7 cellular contexts compared by ENCODE assay signal in the genomic region with DNA sequence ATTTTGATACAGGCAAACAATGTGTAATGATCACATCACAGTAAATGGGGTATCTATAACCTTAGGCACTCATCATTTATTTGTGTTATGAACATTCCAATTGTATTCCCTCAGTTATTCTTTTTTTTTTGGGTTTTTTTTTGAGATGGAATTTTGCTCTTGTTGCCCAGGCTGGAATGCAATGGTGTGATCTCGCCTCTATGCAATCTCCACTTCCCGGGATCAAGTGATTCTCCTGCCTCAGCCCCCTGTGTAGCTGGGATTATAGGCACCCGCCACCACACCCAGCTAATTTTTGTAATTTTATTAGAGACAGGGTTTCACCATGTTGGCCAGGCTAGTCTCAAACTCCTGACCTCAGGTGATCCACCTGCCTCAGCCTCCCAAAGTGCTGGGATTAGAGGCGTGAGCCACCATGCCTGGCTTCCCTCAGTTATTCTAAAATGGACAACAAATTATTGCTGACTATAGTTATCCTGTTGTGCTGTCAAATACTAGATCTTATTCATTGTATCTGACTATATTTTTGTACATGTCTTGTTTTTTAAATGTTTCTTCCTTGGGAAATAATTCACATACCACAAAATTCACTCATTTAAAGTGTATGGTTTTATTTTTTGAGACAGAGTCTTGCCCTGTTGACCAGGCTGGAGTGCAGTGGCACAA. TPM values are rescaled to one million over a fixed set of nuclear protein-coding genes. Genes with fewer than 3 reads are reported as not detected.
DNase-seq lines count a peak whose midpoint lies in the region; ATAC-seq, FAIRE-seq and TF ChIP-seq lines count a peak whose summit lies in the region.
"Not testable (repeated sequence)": the region's sequence is repeated elsewhere in the genome, so short reads cannot be mapped to it uniquely, and the experiment has no call there.

No MANE protein-coding gene starts in this region.

- not testable (repeated sequence) for H2BK20ac ChIP-seq in IMR-90 (ENCODE audit: low read depth, low read length)

- not testable (repeated sequence) for TF ChIP-seq CTCF in IMR-90 (conservative IDR thresholded peaks at IDR 0.05; ENCODE audit: low read depth, low read length); K562 (IDR thresholded peaks at IDR 0.05 in 2 of 3, conservative IDR thresholded peaks at IDR 0.05 in 1 of 3; ENCODE audit: insufficient read depth in 2 of 3, low read depth in 1 of 3, low read length in 3 of 3)

- H3K4me1 ChIP-seq in IMR-90 (ENCODE audit: control insufficient read depth, insufficient read depth, low read length); K562 (replicated peaks in 1 of 2; ENCODE audit: control insufficient read depth in 2 of 2, insufficient read depth in 2 of 2, low read length in 2 of 2); mesendoderm (ENCODE audit: control insufficient read depth, low read depth, low read length): not testable (repeated sequence)

- POLR2A ChIA-PET in IMR-90 (lab: Charles Lee; ENCODE audit: unreplicated experiment), result not testable (repeated sequence)
- POLR2A ChIA-PET in K562 (lab: Yijun Ruan, JAX), result interaction anchor here (0.6 to 3.1 kb wide), 3 partner anchors 9 to 139 kb away, joined by 3 to 21 read pairs (median 4); no protein-coding TSS in a partner anchor

- in situ Hi-C loops in ACHN (cut with HindIII; ENCODE audit: low pct_ligation_motif_present, low pct_unique_long_range_greater_than_20kb, low sequenced_read_pairs); IMR-90 (cut with MboI; ENCODE audit: low sequenced_read_pairs); K562 (cut with MboI): not testable (repeated sequence)

- not testable (repeated sequence) for FAIRE-seq in K562 (lab: Jason Lieb, UNC)

- CTCF ChIA-PET in IMR-90 (lab: Yijun Ruan, JAX); K562 (lab: Yijun Ruan, JAX; ENCODE audit: low intra/inter-chr PET ratio): not testable (repeated sequence)

- not testable (repeated sequence) for TF ChIP-seq RAD21 in IMR-90 (IDR thresholded peaks at IDR 0.05; ENCODE audit: low read length); K562 (CRISPR knock-in tag; conservative IDR thresholded peaks at IDR 0.05 in 1 of 2, IDR thresholded peaks at IDR 0.05 in 1 of 2)

- H3K56ac ChIP-seq in IMR-90 (ENCODE audit: extremely low read depth, insufficient read depth, low read length); mesendoderm (ENCODE audit: low read length): not testable (repeated sequence)

- not testable (repeated sequence) for H2AFZ ChIP-seq in IMR-90 (replicated peaks; ENCODE audit: low read length, poor library complexity); K562 (ENCODE audit: low read depth, low read length)

- not testable (repeated sequence) for H3K18ac ChIP-seq in IMR-90 (ENCODE audit: low read depth, low read length); mesendoderm (ENCODE audit: low read length)

- H3K36me3 ChIP-seq in IMR-90 (ENCODE audit: control insufficient read depth, insufficient read depth, low read length); K562 (ENCODE audit: control insufficient read depth, insufficient read depth, low read length); mesendoderm (ENCODE audit: control insufficient read depth, insufficient read depth, low read length): not testable (repeated sequence)

- H3K4me3 ChIP-seq in IMR-90 (ENCODE audit: insufficient read depth, low read depth, low read length); K562; mesendoderm (ENCODE audit: low read length): not testable (repeated sequence)

- not testable (repeated sequence) for H4K91ac ChIP-seq in IMR-90 (ENCODE audit: insufficient read depth, low read depth, low read length)

- ATAC-seq in IMR-90 (ENCODE audit: low read depth) (peak; percentile 94), SK-N-SH treated with all-trans-retinoic acid at 6 μM for 48 hours (peak; percentile 61; the same call in 2 of the 3 replicates)
- ATAC-seq in K562, result not testable (repeated sequence)

- not testable (repeated sequence) for BruUV-seq in IMR-90 (replicated peaks; lab: Mats Ljungman, UMichigan); K562 (replicated peaks; lab: Mats Ljungman, UMichigan)

- H2BK5ac ChIP-seq in IMR-90 (ENCODE audit: low read depth, low read length, poor library complexity, severe bottlenecking); mesendoderm (ENCODE audit: low read length): not testable (repeated sequence)

- not testable (repeated sequence) for H3K79me2 ChIP-seq in K562 (ENCODE audit: control insufficient read depth, insufficient read depth, low read length); mesendoderm (ENCODE audit: control insufficient read depth, insufficient read depth, low read length)

- H3K14ac ChIP-seq in IMR-90 (replicated peaks; ENCODE audit: low read depth, low read length), result not testable (repeated sequence)

- not testable (repeated sequence) for H2AK9ac ChIP-seq in IMR-90 (replicated peaks; ENCODE audit: low read depth, low read length, poor library complexity)

- H2BK120ac ChIP-seq in IMR-90 (ENCODE audit: low read depth, low read length), result 0 out of 2 replicates have a peak overlapping the region, but pooled peaks have one; percentile 32
- H2BK120ac ChIP-seq in mesendoderm (ENCODE audit: low read depth, low read length), result not testable (repeated sequence)

- H3K9ac ChIP-seq in IMR-90 (ENCODE audit: low read depth, low read length); K562 (ENCODE audit: insufficient read depth in 1 of 2, low read depth in 2 of 2, low read length in 2 of 2); mesendoderm (ENCODE audit: low read length): not testable (repeated sequence)

- H3K9me3 ChIP-seq in IMR-90 (ENCODE audit: control insufficient read depth, insufficient read depth, low read length); K562 (replicated peaks; ENCODE audit: control insufficient read depth, insufficient read depth, low read depth, low read length): not testable (repeated sequence)

- H3K4me2 ChIP-seq in IMR-90 (ENCODE audit: low read depth, low read length); K562 (ENCODE audit: insufficient read depth, low read length); mesendoderm (ENCODE audit: low read length): not testable (repeated sequence)

- H4K20me1 ChIP-seq in IMR-90 (ENCODE audit: insufficient read depth, low read length); K562 (replicated peaks; ENCODE audit: control insufficient read depth, insufficient read depth, low read length): not testable (repeated sequence)

- intact Hi-C loops in IMR-90 (cut with micrococcal nuclease); K562 (cut with micrococcal nuclease): not testable (repeated sequence)

- H4K5ac ChIP-seq in IMR-90 (ENCODE audit: low read depth, low read length); mesendoderm (ENCODE audit: low read length): not testable (repeated sequence)

- H3K9me1 ChIP-seq in IMR-90 (ENCODE audit: insufficient read depth, low read length); K562 (ENCODE audit: control insufficient read depth, insufficient read depth, low read length): not testable (repeated sequence)

- H3K27ac ChIP-seq in IMR-90 (ENCODE audit: insufficient read depth, low read length); K562 (ENCODE audit: extremely low read depth, low read depth, low read length); mesendoderm (ENCODE audit: low read depth, low read length): not testable (repeated sequence)

- not testable (repeated sequence) for H3K27me3 ChIP-seq in IMR-90 (ENCODE audit: control insufficient read depth, insufficient read depth, low read length); K562 (ENCODE audit: control insufficient read depth in 2 of 2, insufficient read depth in 2 of 2, low read length in 2 of 2); mesendoderm (ENCODE audit: insufficient read depth, low read length, poor library complexity)

- H2AK5ac ChIP-seq in IMR-90 (ENCODE audit: low read depth, low read length); mesendoderm (ENCODE audit: low read length): not testable (repeated sequence)

- DNase-seq in ACHN, result peak; percentile 10
- peak; percentile 13 for DNase-seq in ELR (ENCODE audit: low read depth)
- DNase-seq in IMR-90, result peak; percentile 53
- DNase-seq in K562 (ENCODE audit: extremely low read depth in 1 of 4, low spot score in 3 of 4), result not testable (repeated sequence)
- DNase-seq in fibroblast of peridontal ligament (ENCODE audit: extremely low read depth), result peak; percentile 63
- DNase-seq in mesendoderm, result peak; percentile 44

- not testable (repeated sequence) for H2BK15ac ChIP-seq in IMR-90 (ENCODE audit: low read depth, low read length); mesendoderm (replicated peaks; ENCODE audit: low read depth)

- not testable (repeated sequence) for H4K8ac ChIP-seq in IMR-90 (ENCODE audit: low read depth in 2 of 2, low read length in 2 of 2); mesendoderm (ENCODE audit: low read depth, low read length)

- H3K79me1 ChIP-seq in IMR-90 (ENCODE audit: low read depth in 1 of 2, low read length in 2 of 2); mesendoderm (ENCODE audit: low read length): not testable (repeated sequence)

- dilution Hi-C loops in IMR-90 (cut with HindIII; ENCODE audit: low sequenced_read_pairs, unreplicated experiment), result not testable (repeated sequence)

- TF ChIP-seq EP300 in K562 (IDR thresholded peaks at IDR 0.05; ENCODE audit: low read length), result not testable (repeated sequence)

- H3K4ac ChIP-seq in IMR-90 (ENCODE audit: low read depth, low read length); mesendoderm (ENCODE audit: low read depth, low read length): not testable (repeated sequence)

- not testable (repeated sequence) for H3K23ac ChIP-seq in IMR-90 (ENCODE audit: low read depth, low read length); mesendoderm (ENCODE audit: low read length)

- TF ChIP-seq POLR2A in IMR-90 (IDR thresholded peaks at IDR 0.05; ENCODE audit: low read depth, low read length); K562 (conservative IDR thresholded peaks at IDR 0.05): not testable (repeated sequence)

- no CpG with 5 or more reads among the region's 4 CpGs for WGBS in IMR-90 (ENCODE audit: extremely low coverage in 2 of 2, insufficient read length in 1 of 2), 2 experiments
- WGBS in K562 (ENCODE audit: insufficient coverage, low coverage, missing lambda C conversion rate), result 61% methylated on average over 4 of the region's 4 CpGs
- WGBS in mesendoderm (ENCODE audit: extremely low coverage, insufficient coverage, low lambda C conversion rate), result no CpG with 5 or more reads among the region's 4 CpGs

RNA-seq across cellular contexts. Expression of a gene that starts 27.6 kb away (rescaled TPM):
- total RNA-seq in IMR-90 (2012; rRNA removed) (14.0 and 16.7 TPM in 2 replicates), K562 (2014; rRNA removed) (22.1 and 28.9 TPM in 2 replicates), K562 (2014; rRNA removed; fragmentation: Illumina TruSeq; extraction: Trizol) (23.9 and 24.6 TPM in 2 replicates), K562 (2015; rRNA removed; fragmentation: Illumina TruSeq; extraction: Trizol) (22.5 and 25.3 TPM in 2 replicates), K562 (2021) (74.6 and 88.3 TPM in 2 replicates)
- polyA plus RNA-seq in IMR-90 (2012; rRNA removed) (39.4 and 40.7 TPM in 2 replicates), K562 (2011; rRNA removed) (12.9 and 27.1 TPM in 2 replicates), K562 (2014; fragmentation: Illumina TruSeq; extraction: Trizol) (70.1 and 79.0 TPM in 2 replicates), K562 (2014; fragmentation: Nextera tagmentation; extraction: Ambion mirVana) (10 to 100 TPM in 1 of 2 experiments, 1 to 10 TPM in 1; 8.3 to 20.2 TPM), K562 (2014; rRNA removed) (38.6 and 38.7 TPM in 2 replicates)
- polyA plus RNA-seq in IMR-90 (2012; cell fraction: cytosol; rRNA removed), result 21.1 and 38.8 TPM in 2 replicates
- 89.6 and 144 TPM in 2 replicates for polyA plus RNA-seq in IMR-90 (2012; cell fraction: nucleus; rRNA removed; ENCODE audit: low replicate concordance)
- total RNA-seq in K562 (2011; cell fraction: chromatin; rRNA removed; ENCODE audit: low replicate concordance), result 233 and 329 TPM in 2 replicates
- total RNA-seq in K562 (2011; cell fraction: nucleolus; rRNA removed), result 114 and 132 TPM in 2 replicates
- 181 and 229 TPM in 2 replicates for total RNA-seq in K562 (2011; cell fraction: nucleoplasm; rRNA removed)
- 20.1 and 23.5 TPM in 2 replicates for polyA plus RNA-seq in K562 (2011; cell fraction: cytosol; rRNA removed)
- polyA plus RNA-seq in K562 (2011; cell fraction: nucleus; rRNA removed), result 59.8 and 83.5 TPM in 2 replicates
- polyA plus RNA-seq in K562 (2012), result 54.3 and 62.2 TPM in 2 replicates
- polyA minus RNA-seq in K562 (2011; rRNA and poly(A)+ RNA removed), result 35.4 and 49.8 TPM in 2 replicates
- polyA minus RNA-seq in K562 (2011; cell fraction: cytosol; rRNA and poly(A)+ RNA removed), result 61.6 and 92.0 TPM in 2 replicates
- 27.9 and 38.8 TPM in 2 replicates for polyA minus RNA-seq in K562 (2011; cell fraction: nucleus; rRNA and poly(A)+ RNA removed)
- 96.8 TPM for polyA plus RNA-seq in mesendoderm (2013, experiment 1 of 2)
- 97.9 TPM for polyA plus RNA-seq in mesendoderm (2013, experiment 2 of 2)
